In the genomic region with DNA sequence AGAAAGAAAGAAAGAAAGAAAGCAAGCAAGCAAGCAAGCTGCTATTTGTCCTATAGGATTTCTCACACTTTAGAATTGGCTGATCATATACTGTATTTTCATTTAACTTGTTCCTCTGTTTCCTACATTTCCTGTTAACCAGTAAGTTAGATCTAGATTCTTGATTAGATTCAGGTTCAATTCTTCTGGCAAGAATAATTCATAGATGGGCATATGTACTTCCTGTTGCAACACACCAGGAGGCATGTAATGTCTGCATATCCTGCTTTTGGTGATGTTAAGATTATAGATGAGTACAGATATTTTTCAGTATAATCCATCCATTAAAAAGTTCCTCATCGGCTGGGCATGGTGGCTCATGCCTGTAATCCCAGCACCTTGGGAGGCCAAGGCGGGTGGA, we compare ENCODE assay signal across 14 cellular contexts.
"Had no signal": no experiment of that assay in that cellular context is flagged by ENCODE, and none has a peak within 500 bp of the region (broad histone marks: within the 10 kb centered on the region; RNA-seq: fewer than 3 reads in every experiment).

No MANE protein-coding gene starts in this region.

- ATAC-seq: activated CD8-positive, alpha-beta T cell treated with anti-CD3 and anti-CD28 coated beads for 36 hours; activated naive CD8-positive, alpha-beta T cell treated with anti-CD3 and anti-CD28 coated beads, Interleukin-2, amount 50 U/mL, for 24 hours; left colon; mucosa of descending colon; naive thymus-derived CD8-positive, alpha-beta T cell had no signal

- H3K4me3 ChIP-seq: cardiac muscle cell, colonic mucosa, lung, mucosa of descending colon, right atrium auricular region, skin epidermis had no signal

- H3K36me3 ChIP-seq: cardiac muscle cell, colonic mucosa, right atrium auricular region had no signal

- H3K27ac ChIP-seq: cardiac muscle cell, colonic mucosa, right atrium auricular region, skin epidermis had no signal

- H3K27me3 ChIP-seq: cardiac muscle cell, colonic mucosa, right atrium auricular region had no signal

- H3K4me1 ChIP-seq: colonic mucosa had no signal

- H3K9me3 ChIP-seq: colonic mucosa, mucosa of descending colon, right atrium auricular region had no signal

- DNase-seq: activated CD4-positive, alpha-beta T cell treated with anti-CD3 and anti-CD28 coated beads for 4 hours; activated CD8-positive, alpha-beta T cell treated with anti-CD3 and anti-CD28 coated beads for 36 hours; activated naive CD4-positive, alpha-beta T cell; activated naive CD8-positive, alpha-beta T cell treated with anti-CD3 and anti-CD28 coated beads, Interleukin-2, amount 50 U/mL, for 24 hours; colonic mucosa; effector CD8-positive, alpha-beta T cell; left colon; mucosa of descending colon; naive thymus-derived CD8-positive, alpha-beta T cell; nucleus accumbens had no signal
